8 cellular contexts compared by ENCODE assay signal in genomic region chr12:121805171-121805687, GRCh38. TPM values are rescaled to one million over a fixed set of nuclear protein-coding genes. Genes with fewer than 3 reads are reported as not detected.
DNase-seq lines count a peak whose midpoint lies in the region; ATAC-seq and TF ChIP-seq lines count a peak whose summit lies in the region.

No MANE protein-coding gene starts in this region.

- POLR2A ChIA-PET in activated naive CD8-positive, alpha-beta T cell treated with anti-CD3 and anti-CD28 coated beads, Interleukin-2, amount 10 ng/mL, durations not matched to agents 7 days and 5 days (lab: Charles Lee) = interaction anchor here (0.9 to 22.0 kb wide), 2 partner anchors 16 to 225 kb away, joined by 5 to 931 read pairs; partner anchors contain the start of genes RHOF and SETD1B

- H3K9me3 ChIP-seq in HUES48 (ENCODE audit: control insufficient read depth, insufficient read depth, low read length) (no peaks in the 10 kb centered on the region), iPS-18a (ENCODE audit: control insufficient read depth, low read depth, low read length) (no peaks in the 10 kb centered on the region)

- peak overlapping the region; percentile 96 for H3K4me3 Mint-ChIP-seq in activated naive CD8-positive, alpha-beta T cell treated with anti-CD3 and anti-CD28 coated beads, Interleukin-2, amount 10 ng/mL, durations not matched to agents 7 days and 5 days
- H3K4me3 Mint-ChIP-seq in stimulated activated effector memory CD8-positive, alpha-beta T cell treated with anti-CD3 and anti-CD28 coated beads, Interleukin-12 subunit alpha, Interleukin-12 subunit beta, amount 100 ng/mL, for 72 hours = peak overlapping the region; percentile 97

- ATAC-seq in activated naive CD8-positive, alpha-beta T cell treated with anti-CD3 and anti-CD28 coated beads, Interleukin-2, amount 10 ng/mL, durations not matched to agents 7 days and 5 days (ENCODE audit: low read depth) = no peak
- no peak for ATAC-seq in stimulated activated effector memory CD8-positive, alpha-beta T cell treated with anti-CD3 and anti-CD28 coated beads, Interleukin-12 subunit alpha, Interleukin-12 subunit beta, amount 100 ng/mL, for 72 hours
- ATAC-seq in GM21723 (IDR thresholded peaks at IDR 0.05; ENCODE audit: unreplicated experiment) (no peak), HG03108 (IDR thresholded peaks at IDR 0.05; ENCODE audit: unreplicated experiment) (no peak)

- H3K4me3 ChIP-seq in AG10803 (ENCODE audit: low read length) (peak overlapping the region; percentile 75), HUES48 (ENCODE audit: low read depth, low read length) (peak overlapping the region; percentile 86), iPS-18a (ENCODE audit: low read length) (peak overlapping the region; percentile 81)

- H3K27ac ChIP-seq in HUES48 (ENCODE audit: low read depth, low read length) (no peak overlapping the region), iPS-18a (ENCODE audit: low read length) (no peak overlapping the region)

- peak overlapping the region; percentile 98 for H3K27ac Mint-ChIP-seq in activated naive CD8-positive, alpha-beta T cell treated with anti-CD3 and anti-CD28 coated beads, Interleukin-2, amount 10 ng/mL, durations not matched to agents 7 days and 5 days
- peak overlapping the region; percentile 94 for H3K27ac Mint-ChIP-seq in stimulated activated effector memory CD8-positive, alpha-beta T cell treated with anti-CD3 and anti-CD28 coated beads, Interleukin-12 subunit alpha, Interleukin-12 subunit beta, amount 100 ng/mL, for 72 hours

- H3K27me3 Mint-ChIP-seq in activated naive CD8-positive, alpha-beta T cell treated with anti-CD3 and anti-CD28 coated beads, Interleukin-2, amount 10 ng/mL, durations not matched to agents 7 days and 5 days = no peaks in the 10 kb centered on the region

- H3K9me3 Mint-ChIP-seq in activated naive CD8-positive, alpha-beta T cell treated with anti-CD3 and anti-CD28 coated beads, Interleukin-2, amount 10 ng/mL, durations not matched to agents 7 days and 5 days = no peaks in the 10 kb centered on the region
- H3K9me3 Mint-ChIP-seq in stimulated activated effector memory CD8-positive, alpha-beta T cell treated with anti-CD3 and anti-CD28 coated beads, Interleukin-12 subunit alpha, Interleukin-12 subunit beta, amount 100 ng/mL, for 72 hours = no peaks in the 10 kb centered on the region

- no peaks in the 10 kb centered on the region for H3K27me3 ChIP-seq in HUES48 (ENCODE audit: control insufficient read depth, insufficient read depth, low read length)
- H3K27me3 ChIP-seq in iPS-18a (ENCODE audit: control insufficient read depth, insufficient read depth, low read length) = no peaks in the 10 kb centered on the region

- no peak for TF ChIP-seq CTCF in AG10803 (conservative IDR thresholded peaks at IDR 0.05; ENCODE audit: low read length)

- H3K9ac ChIP-seq in HUES48 (ENCODE audit: low read depth, low read length) (peak overlapping the region; percentile 56; the same call in 1 of the 2 replicates), iPS-18a (ENCODE audit: low read length) (peak overlapping the region; percentile 52)

- H3K4me1 ChIP-seq in HUES48 (ENCODE audit: control insufficient read depth, insufficient read depth, low read length) (peaks cover 18% of the 10 kb centered on the region), iPS-18a (ENCODE audit: control insufficient read depth, low read depth, low read length) (peaks cover 12% of the 10 kb centered on the region)

- no peak for DNase-seq in AG10803 (ENCODE audit: low read depth)
- peak; percentile 58 for DNase-seq in activated naive CD8-positive, alpha-beta T cell treated with anti-CD3 and anti-CD28 coated beads, Interleukin-2, amount 10 ng/mL, durations not matched to agents 7 days and 5 days
- DNase-seq in stimulated activated effector memory CD8-positive, alpha-beta T cell treated with anti-CD3 and anti-CD28 coated beads, Interleukin-12 subunit alpha, Interleukin-12 subunit beta, amount 100 ng/mL, for 72 hours (ENCODE audit: low spot score in 2 of 2) = no peak
- DNase-seq in stimulated activated CD4-positive, alpha-beta T cell treated with anti-CD3 and anti-CD28 coated beads, Interleukin-4, amount 100 ng/mL, for 4 hours = no peak

- peaks cover 19% of the 10 kb centered on the region for H3K4me1 Mint-ChIP-seq in activated naive CD8-positive, alpha-beta T cell treated with anti-CD3 and anti-CD28 coated beads, Interleukin-2, amount 10 ng/mL, durations not matched to agents 7 days and 5 days
- H3K4me1 Mint-ChIP-seq in stimulated activated effector memory CD8-positive, alpha-beta T cell treated with anti-CD3 and anti-CD28 coated beads, Interleukin-12 subunit alpha, Interleukin-12 subunit beta, amount 100 ng/mL, for 72 hours = peaks cover 36% of the 10 kb centered on the region

- peaks cover 28% of the 10 kb centered on the region for H3K36me3 Mint-ChIP-seq in activated naive CD8-positive, alpha-beta T cell treated with anti-CD3 and anti-CD28 coated beads, Interleukin-2, amount 10 ng/mL, durations not matched to agents 7 days and 5 days
- peaks cover 76% of the 10 kb centered on the region for H3K36me3 Mint-ChIP-seq in stimulated activated effector memory CD8-positive, alpha-beta T cell treated with anti-CD3 and anti-CD28 coated beads, Interleukin-12 subunit alpha, Interleukin-12 subunit beta, amount 100 ng/mL, for 72 hours

- H3K36me3 ChIP-seq in HUES48 (ENCODE audit: control insufficient read depth, insufficient read depth, low read length) (peaks cover 36% of the 10 kb centered on the region), iPS-18a (ENCODE audit: control insufficient read depth, low read depth, low read length) (peaks cover 15% of the 10 kb centered on the region)

RNA-seq across cellular contexts. Expression of gene SETD1B, which starts 1.4 kb away (rescaled TPM):
- total RNA-seq in activated naive CD8-positive, alpha-beta T cell treated with anti-CD3 and anti-CD28 coated beads, Interleukin-2, amount 10 ng/mL, durations not matched to agents 7 days and 5 days = 10 to 100 TPM; 45.0 to 46.8 TPM

RNA-seq across cellular contexts. Expression of gene RHOF, which starts 11.7 kb away (rescaled TPM):
- 100 to 1,000 TPM; 144 to 157 TPM for total RNA-seq in activated naive CD8-positive, alpha-beta T cell treated with anti-CD3 and anti-CD28 coated beads, Interleukin-2, amount 10 ng/mL, durations not matched to agents 7 days and 5 days

RNA-seq across cellular contexts. Expression of gene HPD, which starts 53.4 kb away (rescaled TPM):
- total RNA-seq in activated naive CD8-positive, alpha-beta T cell treated with anti-CD3 and anti-CD28 coated beads, Interleukin-2, amount 10 ng/mL, durations not matched to agents 7 days and 5 days = not detected
